15 cellular contexts compared by ENCODE assay signal in genomic region chr3:103862415-103862814, GRCh38.
A peak's percentile ranks its signal among the peaks of the same experiment; 100 is the strongest.
DNase-seq lines count a peak whose midpoint lies in the region; ATAC-seq and TF ChIP-seq lines count a peak whose summit lies in the region.
"Had no signal": no experiment of that assay in that cellular context is flagged by ENCODE, and none has a peak within 500 bp of the region (broad histone marks: within the 10 kb centered on the region; RNA-seq: fewer than 3 reads in every experiment).

No MANE protein-coding gene starts in this region.

- peaks cover 10% of the 10 kb centered on the region for H3K9me3 ChIP-seq in HUES48 (ENCODE audit: control insufficient read depth, insufficient read depth, low read length)
- H3K9me3 ChIP-seq: HAP-1 had no signal

- CTCF ChIA-PET in WTC11 (lab: Charles Lee) = no interaction called here

- H3K27ac Mint-ChIP-seq in WTC11 = 0 out of 2 replicates have a peak overlapping the region, but pooled peaks have one; percentile 34
- H3K27ac Mint-ChIP-seq in stimulated activated effector memory CD8-positive, alpha-beta T cell treated with anti-CD3 and anti-CD28 coated beads, Interleukin-12 subunit alpha, Interleukin-12 subunit beta, amount 100 ng/mL, for 72 hours = no peak overlapping the region
- H3K27ac Mint-ChIP-seq: CD4-positive, alpha-beta memory T cell; HFFc6 had no signal

- peak; percentile 48 for ATAC-seq in WTC11
- ATAC-seq in stimulated activated effector memory CD8-positive, alpha-beta T cell treated with anti-CD3 and anti-CD28 coated beads, Interleukin-12 subunit alpha, Interleukin-12 subunit beta, amount 100 ng/mL, for 72 hours = peak; percentile 11

- DNase-seq in WTC11 (ENCODE audit: low spot score) = no peak
- DNase-seq in stimulated activated effector memory CD8-positive, alpha-beta T cell treated with anti-CD3 and anti-CD28 coated beads, Interleukin-12 subunit alpha, Interleukin-12 subunit beta, amount 100 ng/mL, for 72 hours (ENCODE audit: low spot score in 2 of 2) = no peak
- no peak for DNase-seq in cortex of kidney (lab: John Stamatoyannopoulos, UW)
- DNase-seq in NCI-H2171 (lab: John Stamatoyannopoulos, UW) = no peak
- no peak for DNase-seq in germinal center (ENCODE audit: low spot score)
- DNase-seq: C1 segment of cervical spinal cord; Calu3; CD4-positive, alpha-beta memory T cell; COR-L47; DMS53; DMS79 treated with DMSO at 0.1 percent for 48 hours; GF-D8; HFFc6 had no signal

- peak overlapping the region; percentile 16; the same call in 1 of the 2 replicates for H3K4me3 ChIP-seq in HUES48 (ENCODE audit: low read depth, low read length)
- H3K4me3 ChIP-seq: HAP-1 had no signal

- H3K27ac ChIP-seq in HUES48 (ENCODE audit: low read depth, low read length) = no peak overlapping the region

- no peaks in the 10 kb centered on the region for H3K27me3 ChIP-seq in HUES48 (ENCODE audit: control insufficient read depth, insufficient read depth, low read length)

- H3K9ac ChIP-seq in HUES48 (ENCODE audit: low read depth, low read length) = no peak overlapping the region

- H3K36me3 ChIP-seq in HUES48 (ENCODE audit: control insufficient read depth, insufficient read depth, low read length) = no peaks in the 10 kb centered on the region
- H3K36me3 ChIP-seq: HAP-1 had no signal

- no peak overlapping the region for H3K4me3 Mint-ChIP-seq in WTC11
- no peak overlapping the region for H3K4me3 Mint-ChIP-seq in stimulated activated effector memory CD8-positive, alpha-beta T cell treated with anti-CD3 and anti-CD28 coated beads, Interleukin-12 subunit alpha, Interleukin-12 subunit beta, amount 100 ng/mL, for 72 hours
- H3K4me3 Mint-ChIP-seq: CD4-positive, alpha-beta memory T cell; HFFc6 had no signal

- POLR2A ChIA-PET in WTC11 (lab: Charles Lee) = no interaction called here

- peaks cover 17% of the 10 kb centered on the region for H3K36me3 Mint-ChIP-seq in WTC11
- H3K36me3 Mint-ChIP-seq in stimulated activated effector memory CD8-positive, alpha-beta T cell treated with anti-CD3 and anti-CD28 coated beads, Interleukin-12 subunit alpha, Interleukin-12 subunit beta, amount 100 ng/mL, for 72 hours = no peaks in the 10 kb centered on the region
- H3K36me3 Mint-ChIP-seq: CD4-positive, alpha-beta memory T cell had no signal

- peaks cover 2% of the 10 kb centered on the region; the same call in 1 of the 2 replicates for H3K27me3 Mint-ChIP-seq in WTC11 (ENCODE audit: low read depth)
- H3K27me3 Mint-ChIP-seq: CD4-positive, alpha-beta memory T cell had no signal

- H3K4me1 Mint-ChIP-seq in WTC11 = peaks cover 18% of the 10 kb centered on the region
- H3K4me1 Mint-ChIP-seq in stimulated activated effector memory CD8-positive, alpha-beta T cell treated with anti-CD3 and anti-CD28 coated beads, Interleukin-12 subunit alpha, Interleukin-12 subunit beta, amount 100 ng/mL, for 72 hours = no peaks in the 10 kb centered on the region
- H3K4me1 Mint-ChIP-seq: CD4-positive, alpha-beta memory T cell had no signal

- H3K9me3 Mint-ChIP-seq in WTC11 = peaks cover 35% of the 10 kb centered on the region
- H3K9me3 Mint-ChIP-seq in stimulated activated effector memory CD8-positive, alpha-beta T cell treated with anti-CD3 and anti-CD28 coated beads, Interleukin-12 subunit alpha, Interleukin-12 subunit beta, amount 100 ng/mL, for 72 hours = peaks cover 8% of the 10 kb centered on the region

- TF ChIP-seq CTCF in WTC11 (IDR thresholded peaks at IDR 0.05) = no peak

- 0 out of 2 replicates have a peak, but pooled peaks cover 4% of the 10 kb centered on the region for H3K4me1 ChIP-seq in HUES48 (ENCODE audit: control insufficient read depth, insufficient read depth, low read length)
- H3K4me1 ChIP-seq: HAP-1 had no signal

TF ChIP-seq in WTC11, 78 proteins besides CTCF, POLR2A, EP300 and RAD21 (continues in another document):
- TF ChIP-seq ZNF423 (CRISPR knock-in tag; IDR thresholded peaks at IDR 0.05) (no peak), ZNF232 (CRISPR knock-in tag; IDR thresholded peaks at IDR 0.05) (no peak), FOXP4 (CRISPR knock-in tag; IDR thresholded peaks at IDR 0.05) (no peak), RELA (CRISPR knock-in tag; IDR thresholded peaks at IDR 0.05; ENCODE audit: borderline replicate concordance) (no peak), NFYB (CRISPR knock-in tag; conservative IDR thresholded peaks at IDR 0.05; ENCODE audit: low read depth) (no peak), SMAD3 (CRISPR knock-in tag; IDR thresholded peaks at IDR 0.05; ENCODE audit: borderline replicate concordance) (no peak), ARID4B (CRISPR knock-in tag; IDR thresholded peaks at IDR 0.05; ENCODE audit: borderline replicate concordance) (no peak), PRRX2 (CRISPR knock-in tag; IDR thresholded peaks at IDR 0.05) (no peak), ZNF121 (CRISPR knock-in tag; IDR thresholded peaks at IDR 0.05) (no peak), ETV6 (CRISPR knock-in tag; IDR thresholded peaks at IDR 0.05) (no peak), ESRRA (CRISPR knock-in tag; IDR thresholded peaks at IDR 0.05; ENCODE audit: borderline replicate concordance) (no peak), ATF2 (CRISPR knock-in tag; IDR thresholded peaks at IDR 0.05; ENCODE audit: borderline replicate concordance, low read depth) (no peak)
